ENCODE assay signal across 8 cellular contexts in the genomic region with DNA sequence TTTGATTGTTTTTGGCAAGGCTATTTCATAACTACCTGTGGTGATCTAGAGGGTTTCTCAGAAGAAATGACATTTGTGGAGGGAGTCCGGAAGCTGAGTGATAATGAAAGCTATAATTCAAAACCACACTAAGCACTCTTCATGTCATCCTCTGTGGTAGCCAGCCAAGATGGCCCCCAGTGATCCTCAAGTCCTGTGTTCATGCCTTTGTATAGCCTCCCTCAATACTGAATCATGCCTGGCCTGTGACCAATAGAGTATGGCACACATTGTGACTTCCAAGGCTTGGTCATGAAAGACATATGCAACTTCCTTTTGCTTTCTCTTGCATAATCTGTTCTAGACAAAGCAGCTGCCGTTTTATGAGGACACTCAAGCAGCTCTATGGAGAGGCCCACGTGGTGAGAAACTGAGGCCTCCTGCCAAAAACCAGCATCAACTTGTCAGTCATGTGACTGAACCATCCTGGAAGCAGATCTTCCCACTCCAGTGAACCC. TPM values are rescaled to one million over a fixed set of nuclear protein-coding genes. Genes with fewer than 3 reads are reported as not detected.
DNase-seq lines count a peak whose midpoint lies in the region; ATAC-seq, FAIRE-seq and TF ChIP-seq lines count a peak whose summit lies in the region.
"Had no signal": no experiment of that assay in that cellular context is flagged by ENCODE, and none has a peak within 500 bp of the region (broad histone marks: within the 10 kb centered on the region; RNA-seq: fewer than 3 reads in every experiment).

No MANE protein-coding gene starts in this region.

- in situ Hi-C loops in GM23248 (cut with MboI) = no loop called here

- H3K27ac ChIP-seq in GM23248 = peak overlapping the region; percentile 54; the same call in 1 of the 2 replicates

- H3K4me3 Mint-ChIP-seq in stimulated activated naive CD8-positive, alpha-beta T cell treated with anti-CD3 and anti-CD28 coated beads, Interleukin-15, Interleukin-2, amounts not matched to agents 100 ng/mL and 50 ng/mL, for 24 hours = peak overlapping the region; percentile 20
- H3K4me3 Mint-ChIP-seq: nephron had no signal

- H2AFZ ChIP-seq in GM23248 (0 out of 2 replicates have a peak overlapping the region, but pooled peaks have one; percentile 1), Loucy (ENCODE audit: low read length) (peak overlapping the region; percentile 85)

- ATAC-seq in left cardiac atrium = peak; percentile 47 to 81

- peaks cover 6% of the 10 kb centered on the region for H3K27me3 Mint-ChIP-seq in stimulated activated naive CD8-positive, alpha-beta T cell treated with anti-CD3 and anti-CD28 coated beads, Interleukin-15, Interleukin-2, amounts not matched to agents 100 ng/mL and 50 ng/mL, for 24 hours

- H3K27ac Mint-ChIP-seq in stimulated activated naive CD8-positive, alpha-beta T cell treated with anti-CD3 and anti-CD28 coated beads, Interleukin-15, Interleukin-2, amounts not matched to agents 100 ng/mL and 50 ng/mL, for 24 hours = peak overlapping the region; percentile 34
- H3K27ac Mint-ChIP-seq: nephron had no signal

- no peaks in the 10 kb centered on the region for H3K36me3 ChIP-seq in GM23248 (ENCODE audit: low read depth)
- H3K36me3 ChIP-seq in Loucy (ENCODE audit: insufficient read depth, low read length) = no peaks in the 10 kb centered on the region

- H4K20me1 ChIP-seq in GM23248 (ENCODE audit: insufficient read depth) = no peaks in the 10 kb centered on the region
- H4K20me1 ChIP-seq in Loucy (ENCODE audit: insufficient read depth, low read length, poor library complexity, severe bottlenecking) = no peaks in the 10 kb centered on the region

- H3K4me1 ChIP-seq in GM23248 (ENCODE audit: insufficient read depth) (no peaks in the 10 kb centered on the region), Loucy (ENCODE audit: insufficient read depth, low read length, poor library complexity, severe bottlenecking) (no peaks in the 10 kb centered on the region)

- peak; percentile 62 for DNase-seq in GM18507 (ENCODE audit: extremely low spot score, insufficient read length, low read depth)
- DNase-seq in GM23248 = peak; percentile 84
- peak; percentile 47 to 62 for DNase-seq in activated CD4-positive, alpha-beta T cell treated with anti-CD3 and anti-CD28 coated beads, Interleukin-2, amount 50 U/mL, for 48 hours
- peak; percentile 27 for DNase-seq in left cardiac atrium
- DNase-seq in A172 (ENCODE audit: low spot score) = no peak

- intact Hi-C loops in left cardiac atrium (cut with DNase I) = no loop called here

- H3K9me3 ChIP-seq in GM23248 (ENCODE audit: low read depth) = no peaks in the 10 kb centered on the region
- H3K9me3 ChIP-seq in Loucy (ENCODE audit: insufficient read depth, low read depth, low read length) = no peaks in the 10 kb centered on the region

- H3K4me3 ChIP-seq in GM23248 (no peak overlapping the region), Loucy (ENCODE audit: low read length, poor library complexity, severe bottlenecking) (no peak overlapping the region)

- H3K4me2 ChIP-seq in GM23248 (ENCODE audit: unreplicated experiment) (peak overlapping the region; percentile 21), Loucy (ENCODE audit: low read depth, low read length, poor library complexity, severe bottlenecking) (no peak overlapping the region)

- TF ChIP-seq CTCF in Loucy (conservative IDR thresholded peaks at IDR 0.05; ENCODE audit: low read length) = no peak

- H3K9me3 Mint-ChIP-seq in stimulated activated naive CD8-positive, alpha-beta T cell treated with anti-CD3 and anti-CD28 coated beads, Interleukin-15, Interleukin-2, amounts not matched to agents 100 ng/mL and 50 ng/mL, for 24 hours = no peaks in the 10 kb centered on the region

- H3K36me3 Mint-ChIP-seq in stimulated activated naive CD8-positive, alpha-beta T cell treated with anti-CD3 and anti-CD28 coated beads, Interleukin-15, Interleukin-2, amounts not matched to agents 100 ng/mL and 50 ng/mL, for 24 hours (ENCODE audit: low read depth) = no peaks in the 10 kb centered on the region

- H3K9ac ChIP-seq in GM23248 = no peak overlapping the region
- no peak overlapping the region for H3K9ac ChIP-seq in Loucy (ENCODE audit: low read depth, low read length, poor library complexity, severe bottlenecking)

- no peaks in the 10 kb centered on the region for H3K9me2 ChIP-seq in GM23248 (ENCODE audit: insufficient read depth)
- no peaks in the 10 kb centered on the region for H3K9me2 ChIP-seq in Loucy (replicated peaks; ENCODE audit: low read depth, low read length)

- H3F3A ChIP-seq in GM23248 (ENCODE audit: insufficient read depth) (peaks cover 5% of the 10 kb centered on the region; the same call in 1 of the 2 replicates), Loucy (ENCODE audit: low read depth) (no peaks in the 10 kb centered on the region)

- WGBS in GM23248 (ENCODE audit: low coverage in 1 of 2, low lambda C conversion rate in 2 of 2, missing lambda C conversion rate in 2 of 2), 2 experiments = 19 to 24% methylated on average over 3 of the region's 3 CpGs

- H3K79me2 ChIP-seq in GM23248 (ENCODE audit: insufficient read depth) (no peaks in the 10 kb centered on the region), Loucy (ENCODE audit: insufficient read depth, low read length) (no peaks in the 10 kb centered on the region)

- no peaks in the 10 kb centered on the region for H3K27me3 ChIP-seq in GM23248 (replicated peaks; ENCODE audit: insufficient read depth)
- H3K27me3 ChIP-seq in Loucy (ENCODE audit: insufficient read depth, low read length, poor library complexity, severe bottlenecking) = no peaks in the 10 kb centered on the region

- FAIRE-seq in GM18507 (lab: Jason Lieb, UNC) = peak; percentile 92

- peaks cover 12% of the 10 kb centered on the region for H3K4me1 Mint-ChIP-seq in stimulated activated naive CD8-positive, alpha-beta T cell treated with anti-CD3 and anti-CD28 coated beads, Interleukin-15, Interleukin-2, amounts not matched to agents 100 ng/mL and 50 ng/mL, for 24 hours (ENCODE audit: low read depth)
- H3K4me1 Mint-ChIP-seq: nephron had no signal

RNA-seq across cellular contexts. Expression of a gene that starts 12.8 kb away (rescaled TPM):
- total RNA-seq in GM23248 (2014; rRNA removed; shearing (Covaris generic)) = 11.4 and 12.4 TPM in 2 replicates
- 4.3 and 4.6 TPM in 2 replicates for polyA plus RNA-seq in GM23248 (2016; fragmentation: Nextera tagmentation; extraction: Ambion mirVana)
- 10 to 100 TPM; 17.2 TPM for total RNA-seq in left cardiac atrium
- total RNA-seq in A172 (2014; rRNA removed; shearing (Covaris generic)) = 2.1 and 2.8 TPM in 2 replicates

RNA-seq across cellular contexts. Expression of a gene that starts 50.6 kb away (rescaled TPM):
- 33.9 and 38.7 TPM in 2 replicates for total RNA-seq in GM23248 (2014; rRNA removed; shearing (Covaris generic))
- 9.6 and 9.9 TPM in 2 replicates for polyA plus RNA-seq in GM23248 (2016; fragmentation: Nextera tagmentation; extraction: Ambion mirVana)
- 10 to 100 TPM; 29.0 to 34.5 TPM for total RNA-seq in left cardiac atrium
- total RNA-seq in A172 (2014; rRNA removed; shearing (Covaris generic)) = 22.4 and 28.5 TPM in 2 replicates
